33 cellular contexts compared by ENCODE assay signal in the genomic region with DNA sequence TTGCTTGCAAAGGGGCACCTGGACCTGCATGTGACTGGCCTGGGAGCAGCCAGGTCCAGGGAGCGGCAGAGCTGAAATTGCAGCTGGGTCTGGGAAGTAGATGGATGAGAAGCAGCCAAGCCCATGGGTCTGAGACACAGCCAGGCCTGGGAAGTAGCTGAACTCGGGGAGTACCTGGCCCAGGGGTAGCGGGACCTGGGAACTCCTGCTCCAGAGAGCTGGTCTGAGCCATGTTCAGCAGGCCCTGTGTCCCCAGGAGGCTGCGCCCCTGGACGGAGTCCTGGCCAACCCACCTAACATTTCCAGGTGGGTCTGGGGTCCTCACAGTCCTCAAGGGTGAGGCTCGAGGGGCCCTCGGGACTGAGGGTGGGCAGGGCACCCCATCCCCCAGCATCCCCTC. TPM values are rescaled to one million over a fixed set of nuclear protein-coding genes. Genes with fewer than 3 reads are reported as not detected.
"Had no signal": no experiment of that assay in that cellular context is flagged by ENCODE, and none has a peak within 500 bp of the region (broad histone marks: within the 10 kb centered on the region; RNA-seq: fewer than 3 reads in every experiment).

No MANE protein-coding gene starts in this region.

- H3K9me3 Mint-ChIP-seq: activated CD4-positive, alpha-beta T cell treated with anti-CD3 and anti-CD28 coated beads, Interleukin-2, amount 10 ng/mL, durations not matched to agents 7 days and 5 days; activated naive CD4-positive, alpha-beta T cell treated with anti-CD3 and anti-CD28 coated beads for 36 hours; activated naive CD8-positive, alpha-beta T cell treated with anti-CD3 and anti-CD28 coated beads for 36 hours; activated T-cell treated with anti-CD3 and anti-CD28 coated beads, Interleukin-2, amount 50 U/mL, for 4 hours; activated T-helper 1 cell treated with anti-CD3 and anti-CD28 coated beads, Interleukin-12 subunit alpha, Interleukin-12 subunit beta, Interleukin-2, Interleukin-4 antibody, amounts not matched to agents 30 ng/mL and 10 ng/mL and 1 ng/mL, durations not matched to agents 14 hours and 24 hours and 36 hours; T-helper 1 cell treated with Interleukin-12 subunit alpha and Interleukin-12 subunit beta and Interleukin-4 antibody, amounts not matched to agents 30 μg/mL and 1 μg/mL, for 36 hours; T-helper 2 cell treated with Interferon-gamma antibody and Interleukin-4, amounts not matched to agents 5 μg/mL and 100 μg/mL, for 36 hours had no signal

- H3K9me3 ChIP-seq: Peyer's patch, SJCRH30 had no signal

- H3K27me3 Mint-ChIP-seq: activated CD4-positive, alpha-beta T cell treated with anti-CD3 and anti-CD28 coated beads for 36 hours; activated CD4-positive, alpha-beta T cell treated with anti-CD3 and anti-CD28 coated beads, Interleukin-2, amount 10 ng/mL, durations not matched to agents 7 days and 5 days; activated naive CD8-positive, alpha-beta T cell treated with anti-CD3 and anti-CD28 coated beads for 36 hours had no signal

- H3K4me2 ChIP-seq: KMS-11 had no signal

- ATAC-seq: activated CD4-positive, alpha-beta T cell treated with anti-CD3 and anti-CD28 coated beads for 36 hours; activated CD4-positive, CD25-positive, alpha-beta regulatory T cell treated with anti-CD3 and anti-CD28 coated beads, Interleukin-2, amount 50 U/mL, for 24 hours; activated T-cell treated with anti-CD3 and anti-CD28 coated beads, Interleukin-2, amount 50 U/mL, for 4 hours had no signal

- H3K4me3 ChIP-seq: Peyer's patch, SJCRH30, SK-N-MC had no signal

- H3K27ac Mint-ChIP-seq: activated CD4-positive, alpha-beta T cell treated with anti-CD3 and anti-CD28 coated beads for 36 hours; activated CD8-positive, alpha-beta T cell treated with anti-CD3 and anti-CD28 coated beads, Interleukin-2, amount 10 ng/mL, durations not matched to agents 7 days and 5 days; activated naive CD4-positive, alpha-beta T cell treated with anti-CD3 and anti-CD28 coated beads for 36 hours; activated naive CD8-positive, alpha-beta T cell treated with anti-CD3 and anti-CD28 coated beads for 36 hours; activated T-helper 1 cell treated with anti-CD3 and anti-CD28 coated beads, Interleukin-12 subunit alpha, Interleukin-12 subunit beta, Interleukin-2, Interleukin-4 antibody, amounts not matched to agents 30 ng/mL and 10 ng/mL and 1 ng/mL, durations not matched to agents 14 hours and 24 hours and 36 hours; T-helper 1 cell treated with Interleukin-12 subunit alpha and Interleukin-12 subunit beta and Interleukin-4 antibody, amounts not matched to agents 30 μg/mL and 1 μg/mL, for 36 hours; T-helper 2 cell treated with Interferon-gamma antibody and Interleukin-4, amounts not matched to agents 5 μg/mL and 100 μg/mL, for 36 hours had no signal

- H3K36me3 Mint-ChIP-seq: activated naive CD8-positive, alpha-beta T cell treated with anti-CD3 and anti-CD28 coated beads for 36 hours had no signal

- H3K27ac ChIP-seq: brain microvascular endothelial cell, KMS-11, Peyer's patch, SJCRH30, SK-N-MC had no signal

- DNase-seq: activated CD4-positive, alpha-beta T cell treated with anti-CD3 and anti-CD28 coated beads for 36 hours; activated CD4-positive, alpha-beta T cell treated with anti-CD3 and anti-CD28 coated beads, Interleukin-2, amount 10 ng/mL, durations not matched to agents 7 days and 5 days; activated CD4-positive, alpha-beta T cell treated with anti-CD3 and anti-CD28 coated beads, Interleukin-2, amount 50 U/mL, for 48 hours; activated CD8-positive, alpha-beta T cell treated with anti-CD3 and anti-CD28 coated beads, Interleukin-2, amount 10 ng/mL, durations not matched to agents 7 days and 5 days; activated gamma-delta T cell treated with Interleukin-2 at 50 U/mL for 16 hours; activated naive CD4-positive, alpha-beta T cell treated with anti-CD3 and anti-CD28 coated beads for 36 hours; activated naive CD8-positive, alpha-beta T cell treated with anti-CD3 and anti-CD28 coated beads for 36 hours; activated T-cell treated with anti-CD3 and anti-CD28 coated beads, Interleukin-2, amount 50 U/mL, for 4 hours; amniotic stem cell; aorta; brain microvascular endothelial cell; central memory CD4-positive, alpha-beta T cell; MM.1S; MV-4-11; NCI-H1092; NCI-H1436 treated with DMSO at 0.1 percent for 48 hours; NCI-H1694 treated with DMSO at 0.1 percent for 48 hours; NCI-H2029; NCI-H345; NCI-H524 treated with DMSO at 0.1 percent for 48 hours; OCI-M1; Peyer's patch; RPMI8226; SHP77; SJCRH30 had no signal

- H3K4me3 Mint-ChIP-seq: activated CD4-positive, alpha-beta T cell treated with anti-CD3 and anti-CD28 coated beads for 36 hours; activated CD4-positive, alpha-beta T cell treated with anti-CD3 and anti-CD28 coated beads, Interleukin-2, amount 10 ng/mL, durations not matched to agents 7 days and 5 days; activated CD8-positive, alpha-beta T cell treated with anti-CD3 and anti-CD28 coated beads, Interleukin-2, amount 10 ng/mL, durations not matched to agents 7 days and 5 days; activated naive CD4-positive, alpha-beta T cell treated with anti-CD3 and anti-CD28 coated beads for 36 hours; activated naive CD8-positive, alpha-beta T cell treated with anti-CD3 and anti-CD28 coated beads for 36 hours; activated T-cell treated with anti-CD3 and anti-CD28 coated beads, Interleukin-2, amount 50 U/mL, for 4 hours; activated T-helper 1 cell treated with anti-CD3 and anti-CD28 coated beads, Interleukin-12 subunit alpha, Interleukin-12 subunit beta, Interleukin-2, Interleukin-4 antibody, amounts not matched to agents 30 ng/mL and 10 ng/mL and 1 ng/mL, durations not matched to agents 14 hours and 24 hours and 36 hours; T-helper 1 cell treated with Interleukin-12 subunit alpha and Interleukin-12 subunit beta and Interleukin-4 antibody, amounts not matched to agents 30 μg/mL and 1 μg/mL, for 36 hours; T-helper 2 cell treated with Interferon-gamma antibody and Interleukin-4, amounts not matched to agents 5 μg/mL and 100 μg/mL, for 36 hours had no signal

- H3K36me3 ChIP-seq: brain microvascular endothelial cell, Peyer's patch, SJCRH30 had no signal

- H3K4me1 ChIP-seq: Peyer's patch, SJCRH30 had no signal

- H3K27me3 ChIP-seq: brain microvascular endothelial cell, Peyer's patch had no signal

- H3K9ac ChIP-seq: KMS-11 had no signal

- H3K4me1 Mint-ChIP-seq: activated CD4-positive, alpha-beta T cell treated with anti-CD3 and anti-CD28 coated beads for 36 hours; activated CD4-positive, alpha-beta T cell treated with anti-CD3 and anti-CD28 coated beads, Interleukin-2, amount 10 ng/mL, durations not matched to agents 7 days and 5 days; activated naive CD8-positive, alpha-beta T cell treated with anti-CD3 and anti-CD28 coated beads for 36 hours had no signal

RNA-seq across cellular contexts. Expression of a gene that starts 2.9 kb away (rescaled TPM):
- total RNA-seq: activated CD4-positive, alpha-beta T cell treated with anti-CD3 and anti-CD28 coated beads for 36 hours; activated CD4-positive, alpha-beta T cell treated with anti-CD3 and anti-CD28 coated beads, Interleukin-2, amount 10 ng/mL, durations not matched to agents 7 days and 5 days; activated CD8-positive, alpha-beta T cell treated with anti-CD3 and anti-CD28 coated beads, Interleukin-2, amount 10 ng/mL, durations not matched to agents 7 days and 5 days; activated naive CD4-positive, alpha-beta T cell treated with anti-CD3 and anti-CD28 coated beads for 36 hours; activated naive CD8-positive, alpha-beta T cell treated with anti-CD3 and anti-CD28 coated beads for 36 hours; activated T-helper 1 cell treated with anti-CD3 and anti-CD28 coated beads, Interleukin-12 subunit alpha, Interleukin-12 subunit beta, Interleukin-2, Interleukin-4 antibody, amounts not matched to agents 30 ng/mL and 10 ng/mL and 1 ng/mL, durations not matched to agents 14 hours and 24 hours and 36 hours; cerebellum; LHCN-M2; SJCRH30 had no signal
